1 cellular context compared by ENCODE assay signal in genomic region chr15:75904241-75904631, GRCh38.
TF ChIP-seq lines count a peak whose summit lies in the region.

No MANE protein-coding gene starts in this region.

TF ChIP-seq in GM12878, 131 proteins besides CTCF, POLR2A, EP300 and RAD21 (continued from another document):
- TF ChIP-seq ATF2 (IDR thresholded peaks at IDR 0.05; ENCODE audit: low read length) (no peak), IRF5 (IDR thresholded peaks at IDR 0.05; ENCODE audit: borderline replicate concordance) (no peak), PBX3 (IDR thresholded peaks at IDR 0.05; ENCODE audit: insufficient replicate concordance, low read depth, low read length) (peak; percentile 49), ZNF384 (IDR thresholded peaks at IDR 0.05; ENCODE audit: borderline replicate concordance, low read depth, low read length) (no peak), TCF12 (IDR thresholded peaks at IDR 0.05; ENCODE audit: low read depth, low read length) (0 out of 2 replicates have a peak, but pooled peaks have one; percentile 15), PAX5 (IDR thresholded peaks at IDR 0.05; ENCODE audit: borderline replicate concordance, low read depth, low read length) (peak; percentile 99), ASH2L (IDR thresholded peaks at IDR 0.05; ENCODE audit: borderline replicate concordance, low read depth) (no peak), ZBTB11 (CRISPR knock-in tag; IDR thresholded peaks at IDR 0.05) (no peak), WRNIP1 (IDR thresholded peaks at IDR 0.05; ENCODE audit: borderline replicate concordance, low read depth, low read length) (no peak), PKNOX1 (IDR thresholded peaks at IDR 0.05) (peak; percentile 81), LARP7 (IDR thresholded peaks at IDR 0.05) (peak; percentile 21; the same call in 1 of the 2 replicates), MEF2B (IDR thresholded peaks at IDR 0.05; ENCODE audit: partially characterized antibody, poor library complexity, severe bottlenecking) (peak; percentile 59), MYC (IDR thresholded peaks at IDR 0.05; ENCODE audit: insufficient read depth, insufficient read length, insufficient replicate concordance, low read length, severe bottlenecking) (peak; percentile 7), EED (IDR thresholded peaks at IDR 0.05; ENCODE audit: low read depth) (peak; percentile 17; the same call in 1 of the 2 replicates)
